In genomic region chr13:37109080-37109678, GRCh38 we compare ENCODE assay signal across 9 cellular contexts. TPM values are rescaled to one million over a fixed set of nuclear protein-coding genes. Genes with fewer than 3 reads are reported as not detected.
DNase-seq lines count a peak whose midpoint lies in the region; ATAC-seq and TF ChIP-seq lines count a peak whose summit lies in the region.
"Had no signal": no experiment of that assay in that cellular context is flagged by ENCODE, and none has a peak within 500 bp of the region (broad histone marks: within the 10 kb centered on the region; RNA-seq: fewer than 3 reads in every experiment).

No MANE protein-coding gene starts in this region.

- H3K4me1 ChIP-seq in prostate gland (replicated peaks): no peaks in the 10 kb centered on the region
- H3K4me1 ChIP-seq in CD4-positive, alpha-beta memory T cell (ENCODE audit: insufficient read depth, low read length): no peaks in the 10 kb centered on the region

- H3K9me3 Mint-ChIP-seq in CD4-positive, alpha-beta memory T cell: peaks cover 0 to 2% (median 0%) of the 10 kb centered on the region in 8 donors

- H3K27ac ChIP-seq in prostate gland: no peak overlapping the region
- H3K27ac ChIP-seq in CD4-positive, alpha-beta memory T cell (ENCODE audit: low read depth, low read length): no peak overlapping the region

- H3K4me3 Mint-ChIP-seq in CD4-positive, alpha-beta memory T cell: no peak overlapping the region

- POLR2A ChIA-PET in CD4-positive, alpha-beta memory T cell (lab: Charles Lee; ENCODE audit: partially characterized antibody): no interaction called here

- TF ChIP-seq POLR2A in prostate gland (IDR thresholded peaks at IDR 0.05): no peak

- peaks cover 3 to 4% of the 10 kb centered on the region in 2 donors for H3K27me3 Mint-ChIP-seq in CD4-positive, alpha-beta memory T cell

- no peak overlapping the region for H3K27ac Mint-ChIP-seq in CD4-positive, alpha-beta memory T cell

- H3K36me3 ChIP-seq in prostate gland: no peaks in the 10 kb centered on the region
- no peaks in the 10 kb centered on the region for H3K36me3 ChIP-seq in CD4-positive, alpha-beta memory T cell (ENCODE audit: insufficient read depth, low read length)

- H3K9me3 ChIP-seq in prostate gland: no peaks in the 10 kb centered on the region
- no peaks in the 10 kb centered on the region for H3K9me3 ChIP-seq in CD4-positive, alpha-beta memory T cell (ENCODE audit: control insufficient read depth in 1 of 2, low read length in 2 of 2)

- no peaks in the 10 kb centered on the region for H3K36me3 Mint-ChIP-seq in CD4-positive, alpha-beta memory T cell

- WGBS in prostate gland: 7% methylated on average over 1 of the region's 1 CpG

- no peak overlapping the region for H3K4me3 ChIP-seq in fibroblast of the aortic adventitia (ENCODE audit: low read depth, low read length)
- no peak overlapping the region for H3K4me3 ChIP-seq in prostate gland
- no peak overlapping the region for H3K4me3 ChIP-seq in CD4-positive, alpha-beta memory T cell (ENCODE audit: low read length in 2 of 2)

- DNase-seq in AG09319 (ENCODE audit: extremely low read depth, low read depth): no peak
- DNase-seq in RPMI8226: peak; percentile 16
- peak; percentile 80 for DNase-seq in fibroblast of the aortic adventitia (ENCODE audit: low read depth)
- no peak for DNase-seq in prostate gland (ENCODE audit: low spot score)
- no peak for DNase-seq in CD4-positive, alpha-beta memory T cell
- DNase-seq in T-helper 9 cell: no peak
- DNase-seq in NCI-H2171 (lab: John Stamatoyannopoulos, UW): no peak

- TF ChIP-seq CTCF in AG09319 (IDR thresholded peaks at IDR 0.05; ENCODE audit: low read depth, low read length) (peak; percentile 61), fibroblast of the aortic adventitia (IDR thresholded peaks at IDR 0.05; ENCODE audit: insufficient read depth, low read length) (peak; percentile 66), prostate gland (IDR thresholded peaks at IDR 0.05) (peak in 3 of 4 experiments; percentile 47 to 66 (median 49))

- H3K27me3 ChIP-seq in prostate gland (replicated peaks; ENCODE audit: insufficient read depth): no peaks in the 10 kb centered on the region
- H3K27me3 ChIP-seq in CD4-positive, alpha-beta memory T cell (ENCODE audit: insufficient read depth, low read length): no peaks in the 10 kb centered on the region

- peak; percentile 52 for ATAC-seq in GM21515 (IDR thresholded peaks at IDR 0.05; ENCODE audit: unreplicated experiment)

- no peaks in the 10 kb centered on the region for H3K4me1 Mint-ChIP-seq in CD4-positive, alpha-beta memory T cell

- intact Hi-C loops in prostate gland (cut with DNase I): loop anchor here (2.0 kb wide), 1 partner anchor 494 kb away; no protein-coding TSS in a partner anchor
- intact Hi-C loops in CD4-positive, alpha-beta memory T cell (cut with micrococcal nuclease): no loop called here

- CTCF ChIA-PET in CD4-positive, alpha-beta memory T cell (lab: Charles Lee; ENCODE audit: partially characterized antibody): no interaction called here

RNA-seq across cellular contexts. Expression of gene CSNK1A1L, which starts 3.7 kb away (rescaled TPM):
- total RNA-seq in fibroblast of the aortic adventitia (ENCODE audit: low replicate concordance) (not detected in 2 replicates), prostate gland (1 to 10 TPM in 1 of 2 donors, not detected in 1; 1.6 TPM)
- total RNA-seq in CD4-positive, alpha-beta memory T cell: not detected
- not detected for polyA plus RNA-seq in CD4-positive, alpha-beta memory T cell
- total RNA-seq: temporal lobe had no signal

RNA-seq across cellular contexts. Expression of gene SUPT20H, which starts 49.7 kb away (rescaled TPM):
- total RNA-seq in fibroblast of the aortic adventitia (ENCODE audit: low replicate concordance) (54.3 and 69.4 TPM in 2 replicates), prostate gland (10 to 100 TPM; 32.2 to 57.3 TPM)
- 100 to 1,000 TPM; 104 to 105 TPM for total RNA-seq in CD4-positive, alpha-beta memory T cell
- 10 to 100 TPM; 59.9 to 66.2 TPM for polyA plus RNA-seq in CD4-positive, alpha-beta memory T cell

Comparison
In these comparisons a context has a peak if more than half of its experiments do, and no peak if none do; other contexts are left out.
1. DNase-seq: peak in RPMI8226 (single experiment) and fibroblast of the aortic adventitia (single experiment); none in AG09319 (single experiment), prostate gland (single experiment), CD4-positive, alpha-beta memory T cell (0 of 5), T-helper 9 cell (single experiment) and NCI-H2171 (single experiment).
2. Peak in every context shown above with its lines, with median percentiles within 50 percentile points of each other: CTCF ChIP-seq.